1 cellular context compared by ENCODE assay signal in genomic region chr7:150406565-150407421, GRCh38.
TF ChIP-seq lines count a peak whose summit lies in the region.

No MANE protein-coding gene starts in this region.

TF ChIP-seq in K562, 482 proteins besides CTCF, POLR2A, EP300 and RAD21 (continues in another document):
- TF ChIP-seq, protein P1, sequence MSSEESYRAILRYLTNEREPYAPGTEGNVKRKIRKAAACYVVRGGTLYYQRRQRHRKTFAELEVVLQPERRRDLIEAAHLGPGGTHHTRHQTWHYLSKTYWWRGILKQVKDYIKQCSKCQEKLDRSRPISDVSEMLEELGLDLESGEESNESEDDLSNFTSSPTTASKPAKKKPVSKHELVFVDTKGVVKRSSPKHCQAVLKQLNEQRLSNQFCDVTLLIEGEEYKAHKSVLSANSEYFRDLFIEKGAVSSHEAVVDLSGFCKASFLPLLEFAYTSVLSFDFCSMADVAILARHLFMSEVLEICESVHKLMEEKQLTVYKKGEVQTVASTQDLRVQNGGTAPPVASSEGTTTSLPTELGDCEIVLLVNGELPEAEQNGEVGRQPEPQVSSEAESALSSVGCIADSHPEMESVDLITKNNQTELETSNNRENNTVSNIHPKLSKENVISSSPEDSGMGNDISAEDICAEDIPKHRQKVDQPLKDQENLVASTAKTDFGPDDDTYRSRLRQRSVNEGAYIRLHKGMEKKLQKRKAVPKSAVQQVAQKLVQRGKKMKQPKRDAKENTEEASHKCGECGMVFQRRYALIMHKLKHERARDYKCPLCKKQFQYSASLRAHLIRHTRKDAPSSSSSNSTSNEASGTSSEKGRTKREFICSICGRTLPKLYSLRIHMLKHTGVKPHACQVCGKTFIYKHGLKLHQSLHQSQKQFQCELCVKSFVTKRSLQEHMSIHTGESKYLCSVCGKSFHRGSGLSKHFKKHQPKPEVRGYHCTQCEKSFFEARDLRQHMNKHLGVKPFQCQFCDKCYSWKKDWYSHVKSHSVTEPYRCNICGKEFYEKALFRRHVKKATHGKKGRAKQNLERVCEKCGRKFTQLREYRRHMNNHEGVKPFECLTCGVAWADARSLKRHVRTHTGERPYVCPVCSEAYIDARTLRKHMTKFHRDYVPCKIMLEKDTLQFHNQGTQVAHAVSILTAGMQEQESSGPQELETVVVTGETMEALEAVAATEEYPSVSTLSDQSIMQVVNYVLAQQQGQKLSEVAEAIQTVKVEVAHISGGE (CRISPR knock-in tag; IDR thresholded peaks at IDR 0.05) = peak in 1 of 3 experiments; percentile 12; a peak in 1 of 6 replicates
- TF ChIP-seq CBX1 (IDR thresholded peaks at IDR 0.05; ENCODE audit: low read depth) (no peak), ZNF311 (CRISPR knock-in tag; IDR thresholded peaks at IDR 0.05) (no peak), ZNF639 (CRISPR knock-in tag; conservative IDR thresholded peaks at IDR 0.05 in 1 of 2, IDR thresholded peaks at IDR 0.05 in 1 of 2) (peak in 1 of 2 experiments; percentile 71; a peak in 1 of 4 replicates), RCOR1 (IDR thresholded peaks at IDR 0.05; ENCODE audit: borderline replicate concordance in 1 of 2, low read depth in 2 of 2, low read length in 2 of 2) (peak in 1 of 2 experiments; percentile 39; a peak in 1 of 4 replicates), ZFP1 (CRISPR knock-in tag; IDR thresholded peaks at IDR 0.05) (no peak), ETV6 (IDR thresholded peaks at IDR 0.05; ENCODE audit: borderline replicate concordance in 1 of 2, low read depth in 2 of 2, low read length in 1 of 2) (no peak), ETV6 (CRISPR knock-in tag; IDR thresholded peaks at IDR 0.05; ENCODE audit: borderline replicate concordance) (no peak), MAFF (IDR thresholded peaks at IDR 0.05; ENCODE audit: low read length) (no peak), CBFA2T2 (conservative IDR thresholded peaks at IDR 0.05) (peak; percentile 36; the same call in 1 of the 2 replicates), ZNF253 (CRISPR knock-in tag; conservative IDR thresholded peaks at IDR 0.05) (no peak), XRCC5 (IDR thresholded peaks at IDR 0.05; ENCODE audit: low read depth, low read length) (no peak), RERE (CRISPR knock-in tag; IDR thresholded peaks at IDR 0.05; ENCODE audit: borderline replicate concordance) (peak; percentile 51; the same call in 1 of the 2 replicates), MTF1 (CRISPR knock-in tag; IDR thresholded peaks at IDR 0.05; ENCODE audit: borderline replicate concordance) (no peak), THRAP3 (IDR thresholded peaks at IDR 0.05; ENCODE audit: borderline replicate concordance) (no peak), SRF (CRISPR knock-in tag; IDR thresholded peaks at IDR 0.05) (peak in 1 of 2 experiments; percentile 31; a peak in 1 of 4 replicates), ZNF3 (CRISPR knock-in tag; IDR thresholded peaks at IDR 0.05) (no peak), RBM14 (IDR thresholded peaks at IDR 0.05; ENCODE audit: borderline replicate concordance, insufficient read depth, low read depth, low read length) (no peak), JUND (IDR thresholded peaks at IDR 0.05; ENCODE audit: borderline replicate concordance, low read depth, low read length) (0 out of 2 replicates have a peak, but pooled peaks have one; percentile 18), JUND (tag; IDR thresholded peaks at IDR 0.05; ENCODE audit: borderline replicate concordance, low read depth, low read length) (no peak), ZBTB2 (IDR thresholded peaks at IDR 0.05) (no peak), CBFA2T3 (IDR thresholded peaks at IDR 0.05) (peak; percentile 65), SOX6 (IDR thresholded peaks at IDR 0.05) (0 out of 2 replicates have a peak, but pooled peaks have one; percentile 11), NR2C1 (IDR thresholded peaks at IDR 0.05) (no peak), NR2C1 (tag; IDR thresholded peaks at IDR 0.05) (peak; percentile 82), MEIS2 (IDR thresholded peaks at IDR 0.05; ENCODE audit: partially characterized antibody) (no peak), ZEB2 (IDR thresholded peaks at IDR 0.05) (0 out of 2 replicates have a peak, but pooled peaks have one; percentile 13), HDGF (IDR thresholded peaks at IDR 0.05) (peak; percentile 90), SMARCA4 (IDR thresholded peaks at IDR 0.05) (peak; percentile 51; the same call in 1 of the 2 replicates), ZNF778 (CRISPR knock-in tag; IDR thresholded peaks at IDR 0.05) (no peak), ZFX (CRISPR knock-in tag; IDR thresholded peaks at IDR 0.05) (0 out of 2 replicates have a peak, but pooled peaks have one; percentile 23), MYNN (IDR thresholded peaks at IDR 0.05) (no peak), MYNN (CRISPR knock-in tag; IDR thresholded peaks at IDR 0.05) (no peak), ID3 (CRISPR knock-in tag; IDR thresholded peaks at IDR 0.05) (no peak), ID3 (tag; IDR thresholded peaks at IDR 0.05) (peak; percentile 75), SNRNP70 (optimal IDR thresholded peaks at IDR 0.05; ENCODE audit: low read depth, low read length) (no peak), BCOR (IDR thresholded peaks at IDR 0.05) (0 out of 2 replicates have a peak, but pooled peaks have one; percentile 1), ELF4 (CRISPR knock-in tag; IDR thresholded peaks at IDR 0.05) (no peak)
- TF ChIP-seq, protein P2, sequence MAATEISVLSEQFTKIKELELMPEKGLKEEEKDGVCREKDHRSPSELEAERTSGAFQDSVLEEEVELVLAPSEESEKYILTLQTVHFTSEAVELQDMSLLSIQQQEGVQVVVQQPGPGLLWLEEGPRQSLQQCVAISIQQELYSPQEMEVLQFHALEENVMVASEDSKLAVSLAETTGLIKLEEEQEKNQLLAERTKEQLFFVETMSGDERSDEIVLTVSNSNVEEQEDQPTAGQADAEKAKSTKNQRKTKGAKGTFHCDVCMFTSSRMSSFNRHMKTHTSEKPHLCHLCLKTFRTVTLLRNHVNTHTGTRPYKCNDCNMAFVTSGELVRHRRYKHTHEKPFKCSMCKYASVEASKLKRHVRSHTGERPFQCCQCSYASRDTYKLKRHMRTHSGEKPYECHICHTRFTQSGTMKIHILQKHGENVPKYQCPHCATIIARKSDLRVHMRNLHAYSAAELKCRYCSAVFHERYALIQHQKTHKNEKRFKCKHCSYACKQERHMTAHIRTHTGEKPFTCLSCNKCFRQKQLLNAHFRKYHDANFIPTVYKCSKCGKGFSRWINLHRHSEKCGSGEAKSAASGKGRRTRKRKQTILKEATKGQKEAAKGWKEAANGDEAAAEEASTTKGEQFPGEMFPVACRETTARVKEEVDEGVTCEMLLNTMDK (IDR thresholded peaks at IDR 0.05; ENCODE audit: borderline replicate concordance, insufficient read depth, low read depth, low read length, poor library complexity, severe bottlenecking) = no peak
- TF ChIP-seq, protein P3, sequence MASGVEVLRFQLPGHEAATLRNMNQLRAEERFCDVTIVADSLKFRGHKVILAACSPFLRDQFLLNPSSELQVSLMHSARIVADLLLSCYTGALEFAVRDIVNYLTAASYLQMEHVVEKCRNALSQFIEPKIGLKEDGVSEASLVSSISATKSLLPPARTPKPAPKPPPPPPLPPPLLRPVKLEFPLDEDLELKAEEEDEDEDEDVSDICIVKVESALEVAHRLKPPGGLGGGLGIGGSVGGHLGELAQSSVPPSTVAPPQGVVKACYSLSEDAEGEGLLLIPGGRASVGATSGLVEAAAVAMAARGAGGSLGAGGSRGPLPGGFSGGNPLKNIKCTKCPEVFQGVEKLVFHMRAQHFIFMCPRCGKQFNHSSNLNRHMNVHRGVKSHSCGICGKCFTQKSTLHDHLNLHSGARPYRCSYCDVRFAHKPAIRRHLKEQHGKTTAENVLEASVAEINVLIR (CRISPR knock-in tag; IDR thresholded peaks at IDR 0.05) = 0 out of 2 replicates have a peak, but pooled peaks have one; percentile 21
- TF ChIP-seq, protein P4, sequence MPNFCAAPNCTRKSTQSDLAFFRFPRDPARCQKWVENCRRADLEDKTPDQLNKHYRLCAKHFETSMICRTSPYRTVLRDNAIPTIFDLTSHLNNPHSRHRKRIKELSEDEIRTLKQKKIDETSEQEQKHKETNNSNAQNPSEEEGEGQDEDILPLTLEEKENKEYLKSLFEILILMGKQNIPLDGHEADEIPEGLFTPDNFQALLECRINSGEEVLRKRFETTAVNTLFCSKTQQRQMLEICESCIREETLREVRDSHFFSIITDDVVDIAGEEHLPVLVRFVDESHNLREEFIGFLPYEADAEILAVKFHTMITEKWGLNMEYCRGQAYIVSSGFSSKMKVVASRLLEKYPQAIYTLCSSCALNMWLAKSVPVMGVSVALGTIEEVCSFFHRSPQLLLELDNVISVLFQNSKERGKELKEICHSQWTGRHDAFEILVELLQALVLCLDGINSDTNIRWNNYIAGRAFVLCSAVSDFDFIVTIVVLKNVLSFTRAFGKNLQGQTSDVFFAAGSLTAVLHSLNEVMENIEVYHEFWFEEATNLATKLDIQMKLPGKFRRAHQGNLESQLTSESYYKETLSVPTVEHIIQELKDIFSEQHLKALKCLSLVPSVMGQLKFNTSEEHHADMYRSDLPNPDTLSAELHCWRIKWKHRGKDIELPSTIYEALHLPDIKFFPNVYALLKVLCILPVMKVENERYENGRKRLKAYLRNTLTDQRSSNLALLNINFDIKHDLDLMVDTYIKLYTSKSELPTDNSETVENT (CRISPR knock-in tag; IDR thresholded peaks at IDR 0.05) = no peak
- TF ChIP-seq, protein P5, sequence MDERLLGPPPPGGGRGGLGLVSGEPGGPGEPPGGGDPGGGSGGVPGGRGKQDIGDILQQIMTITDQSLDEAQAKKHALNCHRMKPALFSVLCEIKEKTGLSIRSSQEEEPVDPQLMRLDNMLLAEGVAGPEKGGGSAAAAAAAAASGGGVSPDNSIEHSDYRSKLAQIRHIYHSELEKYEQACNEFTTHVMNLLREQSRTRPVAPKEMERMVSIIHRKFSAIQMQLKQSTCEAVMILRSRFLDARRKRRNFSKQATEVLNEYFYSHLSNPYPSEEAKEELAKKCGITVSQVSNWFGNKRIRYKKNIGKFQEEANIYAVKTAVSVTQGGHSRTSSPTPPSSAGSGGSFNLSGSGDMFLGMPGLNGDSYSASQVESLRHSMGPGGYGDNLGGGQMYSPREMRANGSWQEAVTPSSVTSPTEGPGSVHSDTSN (CRISPR knock-in tag; IDR thresholded peaks at IDR 0.05; ENCODE audit: low read depth) = no peak
- TF ChIP-seq, protein P5 (tag; conservative IDR thresholded peaks at IDR 0.05; ENCODE audit: low read depth) = peak; percentile 29; the same call in 1 of the 2 replicates
